In the genomic region with DNA sequence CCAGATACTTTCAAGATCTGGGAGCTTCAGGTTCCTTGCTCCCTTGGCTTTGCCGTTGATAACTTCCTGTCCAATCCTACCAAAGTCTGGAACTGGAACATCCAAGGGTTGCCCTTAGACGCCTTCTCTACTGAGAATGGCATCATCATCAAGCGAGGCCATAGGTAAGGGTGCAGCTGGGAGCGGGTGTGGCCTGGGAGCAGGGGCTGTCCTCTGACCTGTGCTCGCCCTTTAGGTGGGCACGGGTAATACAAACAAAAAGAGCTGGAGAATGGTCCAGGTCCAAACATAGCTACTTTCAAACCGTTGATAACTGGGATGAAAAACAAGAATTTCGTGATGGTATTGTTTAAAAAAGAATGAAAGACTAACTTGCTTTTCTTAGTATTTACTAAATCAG, we compare ENCODE assay signal across 14 cellular contexts. TPM values are rescaled to one million over a fixed set of nuclear protein-coding genes. Genes with fewer than 3 reads are reported as not detected.
DNase-seq lines count a peak whose midpoint lies in the region; ATAC-seq and TF ChIP-seq lines count a peak whose summit lies in the region.
"Had no signal": no experiment of that assay in that cellular context is flagged by ENCODE, and none has a peak within 500 bp of the region (broad histone marks: within the 10 kb centered on the region; RNA-seq: fewer than 3 reads in every experiment).

No MANE protein-coding gene starts in this region.

- no peak overlapping the region for H2AK5ac ChIP-seq in H9 (ENCODE audit: insufficient read length, low read length)

- H4K20me1 ChIP-seq in H9 (ENCODE audit: control insufficient read depth, insufficient read depth, insufficient read length) = no peaks in the 10 kb centered on the region
- no peaks in the 10 kb centered on the region for H4K20me1 ChIP-seq in PC-9 (ENCODE audit: insufficient read depth)

- no peaks in the 10 kb centered on the region for H3K9me3 ChIP-seq in H9 (ENCODE audit: control insufficient read depth, low read depth, low read length)
- H3K9me3 ChIP-seq in PC-9 (ENCODE audit: insufficient read depth, low read depth) = no peaks in the 10 kb centered on the region
- no peaks in the 10 kb centered on the region for H3K9me3 ChIP-seq in iPS DF 6.9 (ENCODE audit: control insufficient read depth, insufficient read depth, low read length)
- H3K9me3 ChIP-seq: sigmoid colon had no signal

- H3K27me3 ChIP-seq in H9 (ENCODE audit: insufficient read depth, low read length) (no peaks in the 10 kb centered on the region), PC-9 (ENCODE audit: insufficient read depth, low read depth) (no peaks in the 10 kb centered on the region), iPS DF 6.9 (ENCODE audit: control insufficient read depth, insufficient read depth, low read length) (no peaks in the 10 kb centered on the region)
- H3K27me3 ChIP-seq: sigmoid colon had no signal

- no peak overlapping the region for H3K23ac ChIP-seq in H9 (ENCODE audit: insufficient read length, low read depth, low read length)

- POLR2A ChIA-PET in PC-9 (lab: Charles Lee; ENCODE audit: unreplicated experiment) = no interaction called here

- no peak overlapping the region for H3K18ac ChIP-seq in H9 (ENCODE audit: insufficient read length, low read depth, low read length)

- no peak overlapping the region for H2BK12ac ChIP-seq in H9 (ENCODE audit: insufficient read length, low read depth, low read length)

- H3K9ac ChIP-seq in H9 (ENCODE audit: extremely low read depth, insufficient read length, low read length) = no peak overlapping the region

- no peaks in the 10 kb centered on the region for H3K23me2 ChIP-seq in H9 (ENCODE audit: insufficient read length, low read depth, low read length, poor library complexity, severe bottlenecking)

- H3K27ac Mint-ChIP-seq in H9 = no peak overlapping the region
- H3K27ac Mint-ChIP-seq: activated CD8-positive, alpha-beta memory T cell treated with anti-CD3 and anti-CD28 coated beads, Interleukin-2, amount 10 ng/mL, durations not matched to agents 7 days and 5 days; activated naive CD8-positive, alpha-beta T cell treated with anti-CD3 and anti-CD28 coated beads for 36 hours; effector memory CD8-positive, alpha-beta T cell; mesothelial cell of epicardium; stimulated activated naive B cell treated with anti-CD40 and anti-IgM and Interleukin-4, amounts not matched to agents 10 μg/mL and 1 μg/mL and 100 μg/mL, for 72 hours had no signal

- H2BK20ac ChIP-seq in H9 (ENCODE audit: low read depth, low read length, poor library complexity, severe bottlenecking) = no peak overlapping the region

- no TSS peak for BruUV-seq in PC-9 (replicated peaks; lab: Mats Ljungman, UMichigan)

- H3K4me1 Mint-ChIP-seq in H9 = peaks cover 6 to 7% of the 10 kb centered on the region in 2 experiments

- H3K4ac ChIP-seq in H9 (ENCODE audit: low read depth, low read length) = no peak overlapping the region

- H3K4me1 ChIP-seq in H9 (ENCODE audit: insufficient read depth, low read length) (no peaks in the 10 kb centered on the region), PC-9 (replicated peaks; ENCODE audit: insufficient read depth) (no peaks in the 10 kb centered on the region), iPS DF 6.9 (ENCODE audit: control insufficient read depth, insufficient read depth, low read length) (no peaks in the 10 kb centered on the region)
- H3K4me1 ChIP-seq: sigmoid colon had no signal

- intact Hi-C loops in PC-9 (cut with micrococcal nuclease; ENCODE audit: unreplicated experiment) = no loop called here

- H3K4me3 Mint-ChIP-seq in H9 = no peak overlapping the region
- H3K4me3 Mint-ChIP-seq: activated CD8-positive, alpha-beta memory T cell treated with anti-CD3 and anti-CD28 coated beads, Interleukin-2, amount 10 ng/mL, durations not matched to agents 7 days and 5 days; activated naive CD8-positive, alpha-beta T cell treated with anti-CD3 and anti-CD28 coated beads for 36 hours; effector memory CD8-positive, alpha-beta T cell; mesothelial cell of epicardium; stimulated activated naive B cell treated with anti-CD40 and anti-IgM and Interleukin-4, amounts not matched to agents 10 μg/mL and 1 μg/mL and 100 μg/mL, for 72 hours had no signal

- no peaks in the 10 kb centered on the region for H3F3A ChIP-seq in PC-9 (ENCODE audit: insufficient read depth, low read depth)

- no peaks in the 10 kb centered on the region for H3K79me1 ChIP-seq in H9 (ENCODE audit: insufficient read depth, low read depth, low read length, poor library complexity, severe bottlenecking)

- no peak overlapping the region for H2BK5ac ChIP-seq in H9 (ENCODE audit: insufficient read length, low read length)

- CTCF ChIA-PET in PC-9 (lab: Charles Lee) = no interaction called here

- no peaks in the 10 kb centered on the region for H3K27me3 Mint-ChIP-seq in H9 (ENCODE audit: low read depth)
- H3K27me3 Mint-ChIP-seq: activated CD8-positive, alpha-beta memory T cell treated with anti-CD3 and anti-CD28 coated beads, Interleukin-2, amount 10 ng/mL, durations not matched to agents 7 days and 5 days; activated naive CD8-positive, alpha-beta T cell treated with anti-CD3 and anti-CD28 coated beads for 36 hours; effector memory CD8-positive, alpha-beta T cell; stimulated activated naive B cell treated with anti-CD40 and anti-IgM and Interleukin-4, amounts not matched to agents 10 μg/mL and 1 μg/mL and 100 μg/mL, for 72 hours had no signal

- H3T11ph ChIP-seq in H9 (ENCODE audit: low read length) = no peak overlapping the region

- ATAC-seq in GM19463 (IDR thresholded peaks at IDR 0.05; ENCODE audit: unreplicated experiment) (no peak), HG03095 (IDR thresholded peaks at IDR 0.05; ENCODE audit: unreplicated experiment) (no peak)
- ATAC-seq: activated CD8-positive, alpha-beta memory T cell treated with anti-CD3 and anti-CD28 coated beads, Interleukin-2, amount 10 ng/mL, durations not matched to agents 7 days and 5 days; effector memory CD8-positive, alpha-beta T cell; stimulated activated naive B cell treated with anti-CD40 and anti-IgM and Interleukin-4, amounts not matched to agents 10 μg/mL and 1 μg/mL and 100 μg/mL, for 72 hours had no signal

- no peak overlapping the region for H2BK120ac ChIP-seq in H9 (ENCODE audit: low read depth, low read length, poor library complexity, severe bottlenecking)

- no peak overlapping the region for H3K14ac ChIP-seq in H9 (ENCODE audit: insufficient read depth, low read length)

- TF ChIP-seq CTCF in H9 (conservative IDR thresholded peaks at IDR 0.05) = peak; percentile 42; the same call in 2 of the 3 replicates
- 0 out of 2 replicates have a peak, but pooled peaks have one; percentile 40 for TF ChIP-seq CTCF in PC-9 (conservative IDR thresholded peaks at IDR 0.05)

- peak; percentile 23 for DNase-seq in NCI-H748 (lab: John Stamatoyannopoulos, UW; ENCODE audit: unreplicated experiment)
- no peak for DNase-seq in NCI-H748 treated with DMSO at 0.1 percent for 48 hours (lab: John Stamatoyannopoulos, UW)
- DNase-seq in H9 = peak; percentile 37
- DNase-seq in PC-9 = no peak
- peak; percentile 25 for DNase-seq in iPS DF 6.9 (ENCODE audit: low read depth, low spot score)
- no peak for DNase-seq in superior temporal gyrus (ENCODE audit: extremely low spot score)
- DNase-seq: activated CD8-positive, alpha-beta memory T cell treated with anti-CD3 and anti-CD28 coated beads, Interleukin-2, amount 10 ng/mL, durations not matched to agents 7 days and 5 days; activated naive CD8-positive, alpha-beta T cell treated with anti-CD3 and anti-CD28 coated beads for 36 hours; effector memory CD8-positive, alpha-beta T cell; sigmoid colon; stimulated activated naive B cell treated with anti-CD40 and anti-IgM and Interleukin-4, amounts not matched to agents 10 μg/mL and 1 μg/mL and 100 μg/mL, for 72 hours had no signal

- H4K91ac ChIP-seq in H9 (ENCODE audit: insufficient read length, low read depth, low read length) = no peak overlapping the region

- H3K4me2 ChIP-seq in H9 (ENCODE audit: insufficient read depth, insufficient read length, low read length) (no peak overlapping the region), PC-9 (no peak overlapping the region)

- H3K9me3 Mint-ChIP-seq in H9 = peaks cover 0 to 5% of the 10 kb centered on the region in 2 experiments; a peak in 3 of 5 replicates
- H3K9me3 Mint-ChIP-seq: effector memory CD8-positive, alpha-beta T cell; stimulated activated naive B cell treated with anti-CD40 and anti-IgM and Interleukin-4, amounts not matched to agents 10 μg/mL and 1 μg/mL and 100 μg/mL, for 72 hours had no signal

- H3K79me2 ChIP-seq in H9 (ENCODE audit: insufficient read depth, low read length) (no peaks in the 10 kb centered on the region), PC-9 (ENCODE audit: low read depth) (no peaks in the 10 kb centered on the region)

- no CpG with 5 or more reads among the region's 8 CpGs for WGBS in H9 (ENCODE audit: extremely low coverage, insufficient read length, low lambda C conversion rate)
- WGBS in iPS DF 6.9 (ENCODE audit: insufficient coverage, insufficient read length) = no CpG with 5 or more reads among the region's 8 CpGs

- H3K36me3 Mint-ChIP-seq in H9 (ENCODE audit: insufficient read depth in 1 of 3, low read depth in 3 of 3) = 0 out of 7 replicates have a peak, but pooled peaks cover 0 to 3% (median 0%) of the 10 kb centered on the region in 3 experiments
- H3K36me3 Mint-ChIP-seq: stimulated activated naive B cell treated with anti-CD40 and anti-IgM and Interleukin-4, amounts not matched to agents 10 μg/mL and 1 μg/mL and 100 μg/mL, for 72 hours had no signal

- H2AFZ ChIP-seq in H9 (ENCODE audit: low read length) = no peak overlapping the region
- no peak overlapping the region for H2AFZ ChIP-seq in PC-9

- H2BK15ac ChIP-seq in H9 (ENCODE audit: low read depth, low read length) = no peak overlapping the region

- no peak overlapping the region for H4K8ac ChIP-seq in H9 (replicated peaks; ENCODE audit: insufficient read length, low read depth, low read length)

- no peaks in the 10 kb centered on the region for H3K9me2 ChIP-seq in PC-9 (ENCODE audit: insufficient read depth)

- no peak overlapping the region for H3K27ac ChIP-seq in H9 (ENCODE audit: insufficient read length, low read depth, low read length)
- no peak overlapping the region for H3K27ac ChIP-seq in PC-9
- H3K27ac ChIP-seq in iPS DF 6.9 (ENCODE audit: low read length) = no peak overlapping the region
- H3K27ac ChIP-seq: sigmoid colon had no signal

- H4K5ac ChIP-seq in H9 (ENCODE audit: insufficient read length, low read depth, low read length) = no peak overlapping the region

- H3K4me3 ChIP-seq in PC-9 (no peak overlapping the region), iPS DF 6.9 (ENCODE audit: low read length) (no peak overlapping the region)
- H3K4me3 ChIP-seq: sigmoid colon had no signal

- H3K36me3 ChIP-seq in PC-9 (ENCODE audit: low read depth) = no peaks in the 10 kb centered on the region
- H3K36me3 ChIP-seq in iPS DF 6.9 (ENCODE audit: control insufficient read depth, insufficient read depth, low read length) = no peaks in the 10 kb centered on the region
- H3K36me3 ChIP-seq: sigmoid colon had no signal

- no peak overlapping the region for H3K56ac ChIP-seq in H9 (ENCODE audit: insufficient read length, low read depth, low read length)

RNA-seq across cellular contexts. Expression of a gene that starts 25.0 kb away (rescaled TPM):
- total RNA-seq in H9 (2021) = not detected in 2 replicates
- total RNA-seq in PC-9 (2021) = not detected in 2 replicates
- total RNA-seq: activated naive CD8-positive, alpha-beta T cell treated with anti-CD3 and anti-CD28 coated beads for 36 hours; mesothelial cell of epicardium had no signal

Comparison
In these comparisons a context has a peak if more than half of its experiments do, and no peak if none do; other contexts are left out.
1. DNase-seq: peak in NCI-H748 (single experiment), H9 (single experiment) and iPS DF 6.9 (single experiment); none in NCI-H748 treated with DMSO at 0.1 percent for 48 hours (single experiment), PC-9 (0 of 2) and superior temporal gyrus (single experiment).